1 cellular context compared by ENCODE assay signal in the genomic region with DNA sequence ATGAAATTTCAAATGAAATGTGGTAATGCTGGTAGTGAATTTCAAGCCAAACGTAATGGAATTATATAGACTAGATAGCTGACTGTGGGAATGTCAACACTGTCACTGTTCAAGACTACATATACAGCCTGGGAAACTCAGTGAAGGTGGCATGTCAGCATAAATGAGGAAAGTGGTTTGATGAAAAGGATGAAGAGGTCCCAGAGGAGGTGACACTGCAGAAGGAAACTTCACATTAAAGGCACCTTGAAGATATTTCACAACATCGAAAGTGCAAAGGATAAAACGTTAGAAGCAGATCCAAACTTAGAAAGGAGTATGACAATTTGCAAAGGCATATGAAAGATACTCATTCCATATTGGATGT.
TF ChIP-seq lines count a peak whose summit lies in the region.

No MANE protein-coding gene starts in this region.

TF ChIP-seq in K562, 482 proteins besides CTCF, POLR2A, EP300 and RAD21:
- TF ChIP-seq KDM4B (IDR thresholded peaks at IDR 0.05; ENCODE audit: borderline replicate concordance in 2 of 2, low read depth in 1 of 2) = no peak
- TF ChIP-seq, protein P1, sequence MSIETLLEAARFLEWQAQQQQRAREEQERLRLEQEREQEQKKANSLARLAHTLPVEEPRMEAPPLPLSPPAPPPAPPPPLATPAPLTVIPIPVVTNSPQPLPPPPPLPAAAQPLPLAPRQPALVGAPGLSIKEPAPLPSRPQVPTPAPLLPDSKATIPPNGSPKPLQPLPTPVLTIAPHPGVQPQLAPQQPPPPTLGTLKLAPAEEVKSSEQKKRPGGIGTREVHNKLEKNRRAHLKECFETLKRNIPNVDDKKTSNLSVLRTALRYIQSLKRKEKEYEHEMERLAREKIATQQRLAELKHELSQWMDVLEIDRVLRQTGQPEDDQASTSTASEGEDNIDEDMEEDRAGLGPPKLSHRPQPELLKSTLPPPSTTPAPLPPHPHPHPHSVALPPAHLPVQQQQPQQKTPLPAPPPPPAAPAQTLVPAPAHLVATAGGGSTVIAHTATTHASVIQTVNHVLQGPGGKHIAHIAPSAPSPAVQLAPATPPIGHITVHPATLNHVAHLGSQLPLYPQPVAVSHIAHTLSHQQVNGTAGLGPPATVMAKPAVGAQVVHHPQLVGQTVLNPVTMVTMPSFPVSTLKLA (conservative IDR thresholded peaks at IDR 0.05) = 0 out of 4 replicates have a peak, but pooled peaks of 1 of the 2 experiments have one; percentile 12
- peak; percentile 43; the same call in 1 of the 2 replicates for TF ChIP-seq L3MBTL2 (IDR thresholded peaks at IDR 0.05)
- TF ChIP-seq DNMT1 (IDR thresholded peaks at IDR 0.05) = no peak
- no peak for TF ChIP-seq ZNF445 (CRISPR knock-in tag; IDR thresholded peaks at IDR 0.05; ENCODE audit: low read depth)
- TF ChIP-seq, protein P2, sequence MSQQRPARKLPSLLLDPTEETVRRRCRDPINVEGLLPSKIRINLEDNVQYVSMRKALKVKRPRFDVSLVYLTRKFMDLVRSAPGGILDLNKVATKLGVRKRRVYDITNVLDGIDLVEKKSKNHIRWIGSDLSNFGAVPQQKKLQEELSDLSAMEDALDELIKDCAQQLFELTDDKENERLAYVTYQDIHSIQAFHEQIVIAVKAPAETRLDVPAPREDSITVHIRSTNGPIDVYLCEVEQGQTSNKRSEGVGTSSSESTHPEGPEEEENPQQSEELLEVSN (IDR thresholded peaks at IDR 0.05; ENCODE audit: borderline replicate concordance in 1 of 2, extremely low read depth in 1 of 2, insufficient read depth in 1 of 2, insufficient read length in 1 of 2, low read depth in 1 of 2, low read length in 1 of 2, poor library complexity in 1 of 2, severe bottlenecking in 1 of 2) = no peak
- TF ChIP-seq C11orf30 (IDR thresholded peaks at IDR 0.05; ENCODE audit: low read depth) = peak; percentile 65; the same call in 1 of the 2 replicates
- TF ChIP-seq MED1 (CRISPR knock-in tag; IDR thresholded peaks at IDR 0.05; ENCODE audit: borderline replicate concordance) = no peak
- no peak for TF ChIP-seq FOS (IDR thresholded peaks at IDR 0.05; ENCODE audit: extremely low read depth, insufficient read length)
- TF ChIP-seq CEBPG (CRISPR knock-in tag; IDR thresholded peaks at IDR 0.05) = no peak
- peak in 1 of 2 experiments; percentile 63; a peak in 1 of 4 replicates for TF ChIP-seq CEBPG (tag; conservative IDR thresholded peaks at IDR 0.05 in 1 of 2, IDR thresholded peaks at IDR 0.05 in 1 of 2)
- no peak for TF ChIP-seq RCOR1 (IDR thresholded peaks at IDR 0.05; ENCODE audit: borderline replicate concordance in 1 of 2, low read depth in 2 of 2, low read length in 2 of 2)
- no peak for TF ChIP-seq KAT2B (IDR thresholded peaks at IDR 0.05; ENCODE audit: low read depth, low read length)
- no peak for TF ChIP-seq ZNF174 (CRISPR knock-in tag; IDR thresholded peaks at IDR 0.05)
- no peak for TF ChIP-seq NCOA1 (IDR thresholded peaks at IDR 0.05; ENCODE audit: low read depth)
- TF ChIP-seq ZNF224 (CRISPR knock-in tag; IDR thresholded peaks at IDR 0.05) = no peak
- TF ChIP-seq RBM39 (optimal IDR thresholded peaks at IDR 0.05; ENCODE audit: low read depth, low read length) = no peak
- TF ChIP-seq, protein P3, sequence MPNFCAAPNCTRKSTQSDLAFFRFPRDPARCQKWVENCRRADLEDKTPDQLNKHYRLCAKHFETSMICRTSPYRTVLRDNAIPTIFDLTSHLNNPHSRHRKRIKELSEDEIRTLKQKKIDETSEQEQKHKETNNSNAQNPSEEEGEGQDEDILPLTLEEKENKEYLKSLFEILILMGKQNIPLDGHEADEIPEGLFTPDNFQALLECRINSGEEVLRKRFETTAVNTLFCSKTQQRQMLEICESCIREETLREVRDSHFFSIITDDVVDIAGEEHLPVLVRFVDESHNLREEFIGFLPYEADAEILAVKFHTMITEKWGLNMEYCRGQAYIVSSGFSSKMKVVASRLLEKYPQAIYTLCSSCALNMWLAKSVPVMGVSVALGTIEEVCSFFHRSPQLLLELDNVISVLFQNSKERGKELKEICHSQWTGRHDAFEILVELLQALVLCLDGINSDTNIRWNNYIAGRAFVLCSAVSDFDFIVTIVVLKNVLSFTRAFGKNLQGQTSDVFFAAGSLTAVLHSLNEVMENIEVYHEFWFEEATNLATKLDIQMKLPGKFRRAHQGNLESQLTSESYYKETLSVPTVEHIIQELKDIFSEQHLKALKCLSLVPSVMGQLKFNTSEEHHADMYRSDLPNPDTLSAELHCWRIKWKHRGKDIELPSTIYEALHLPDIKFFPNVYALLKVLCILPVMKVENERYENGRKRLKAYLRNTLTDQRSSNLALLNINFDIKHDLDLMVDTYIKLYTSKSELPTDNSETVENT (CRISPR knock-in tag; IDR thresholded peaks at IDR 0.05) = no peak
- TF ChIP-seq ZNF316 (IDR thresholded peaks at IDR 0.05) = peak; percentile 68
- TF ChIP-seq CEBPB (tag; IDR thresholded peaks at IDR 0.05) = peak; percentile 64
- TF ChIP-seq GABPB2 (CRISPR knock-in tag; conservative IDR thresholded peaks at IDR 0.05) = no peak
